In genomic region chr16:23365602-23366240, GRCh38 we compare ENCODE assay signal across 14 cellular contexts.
DNase-seq lines count a peak whose midpoint lies in the region; ATAC-seq, FAIRE-seq and TF ChIP-seq lines count a peak whose summit lies in the region.
"Had no signal": no experiment of that assay in that cellular context is flagged by ENCODE, and none has a peak within 500 bp of the region (broad histone marks: within the 10 kb centered on the region; RNA-seq: fewer than 3 reads in every experiment).

No MANE protein-coding gene starts in this region.

- H3K9me3 ChIP-seq in PC-9 (ENCODE audit: insufficient read depth, low read depth) (no peaks in the 10 kb centered on the region), ascending aorta (no peaks in the 10 kb centered on the region), HAP-1 (no peaks in the 10 kb centered on the region)

- H3K4me2 ChIP-seq in PC-9: peak overlapping the region; percentile 51

- POLR2A ChIA-PET in PC-9 (lab: Charles Lee; ENCODE audit: unreplicated experiment): interaction anchor here (0.5 to 0.6 kb wide), 3 partner anchors 11 to 1755 kb away, joined by 3 to 7 read pairs (median 6); no protein-coding TSS in a partner anchor

- CTCF ChIA-PET in PC-9 (lab: Charles Lee): interaction anchor here (0.6 kb wide), 1 partner anchor 185 kb away, joined by 21 read pairs; no protein-coding TSS in a partner anchor

- FAIRE-seq in GM19239 (lab: Jason Lieb, UNC): peak; percentile 61
- FAIRE-seq: colon had no signal

- peaks cover 63% of the 10 kb centered on the region for H3F3A ChIP-seq in PC-9 (ENCODE audit: insufficient read depth, low read depth)

- no peak for ATAC-seq in HG03095 (IDR thresholded peaks at IDR 0.05; ENCODE audit: unreplicated experiment)
- no peak for ATAC-seq in GM18873 (IDR thresholded peaks at IDR 0.05; ENCODE audit: low FRiP score, unreplicated experiment)

- TF ChIP-seq CTCF in PC-9 (conservative IDR thresholded peaks at IDR 0.05) (no peak), ascending aorta (IDR thresholded peaks at IDR 0.05) (no peak)

- H4K20me1 ChIP-seq in PC-9 (ENCODE audit: insufficient read depth): no peaks in the 10 kb centered on the region

- H3K79me2 ChIP-seq in PC-9 (ENCODE audit: low read depth): no peaks in the 10 kb centered on the region

- H3K27ac ChIP-seq in PC-9 (peak overlapping the region; percentile 66), ascending aorta (no peak overlapping the region)
- H3K27ac ChIP-seq: VCaP had no signal

- BruUV-seq in PC-9 (replicated peaks; lab: Mats Ljungman, UMichigan): no TSS peak

- H3K9me2 ChIP-seq in PC-9 (ENCODE audit: insufficient read depth): no peaks in the 10 kb centered on the region

- H3K36me3 ChIP-seq in PC-9 (ENCODE audit: low read depth) (no peaks in the 10 kb centered on the region), ascending aorta (no peaks in the 10 kb centered on the region), HAP-1 (replicated peaks) (no peaks in the 10 kb centered on the region)

- in situ Hi-C loops in HAP-1 (cut with MboI; ENCODE audit: low sequenced_read_pairs): no loop called here

- H2AFZ ChIP-seq in PC-9: no peak overlapping the region

- DNase-seq in DMS153 treated with DMSO at 0.1 percent for 48 hours (lab: John Stamatoyannopoulos, UW; ENCODE audit: unreplicated experiment) (peak; percentile 70), GM19239 (ENCODE audit: insufficient read length, low spot score) (no peak), PC-9 (peak; percentile 49 to 84), kidney tubule cell (ENCODE audit: low spot score) (peak; percentile 31), ascending aorta (ENCODE audit: low spot score in 2 of 2) (no peak), HAP-1 (ENCODE audit: low spot score in 2 of 2) (no peak)
- DNase-seq: activated naive CD4-positive, alpha-beta T cell treated with anti-CD3 and anti-CD28 coated beads, Interleukin-2, amount 50 U/mL, for 16 hours; CD8-positive, alpha-beta memory T cell; NCI-H2107; stimulated activated naive B cell treated with anti-CD40 and anti-IgM and Interleukin-4, amounts not matched to agents 10 μg/mL and 1 μg/mL and 100 μg/mL, for 72 hours had no signal

- H3K4me3 ChIP-seq in PC-9: no peak overlapping the region
- no peak overlapping the region for H3K4me3 ChIP-seq in ascending aorta
- no peak overlapping the region for H3K4me3 ChIP-seq in HAP-1

- intact Hi-C loops in PC-9 (cut with micrococcal nuclease; ENCODE audit: unreplicated experiment): loop anchor here (5.0 kb wide), 2 partner anchors 108 to 183 kb away; partner anchors contain the start of gene SCNN1G
- intact Hi-C loops in ascending aorta (cut with DNase I): no loop called here

- H3K27me3 ChIP-seq in PC-9 (ENCODE audit: insufficient read depth, low read depth) (no peaks in the 10 kb centered on the region), ascending aorta (no peaks in the 10 kb centered on the region), HAP-1 (ENCODE audit: low read depth) (no peaks in the 10 kb centered on the region)

- H3K4me1 ChIP-seq in PC-9 (replicated peaks; ENCODE audit: insufficient read depth) (peaks cover 81% of the 10 kb centered on the region), ascending aorta (no peaks in the 10 kb centered on the region), HAP-1 (no peaks in the 10 kb centered on the region)

Comparison
In these comparisons a context has a peak if more than half of its experiments do, and no peak if none do; other contexts are left out.
1. DNase-seq: peak in DMS153 treated with DMSO at 0.1 percent for 48 hours (single experiment), PC-9 (2 of 2) and kidney tubule cell (single experiment); none in GM19239 (single experiment), ascending aorta (0 of 2) and HAP-1 (0 of 2).